8 cellular contexts compared by ENCODE assay signal in genomic region chr18:20971886-20972267, GRCh38.
DNase-seq lines count a peak whose midpoint lies in the region; ATAC-seq and TF ChIP-seq lines count a peak whose summit lies in the region.

No MANE protein-coding gene starts in this region.

- TF ChIP-seq CTCF in natural killer cell (IDR thresholded peaks at IDR 0.05) (peak; percentile 52), LNCAP (IDR thresholded peaks at IDR 0.05) (peak; percentile 47), astrocyte of the spinal cord (IDR thresholded peaks at IDR 0.05; ENCODE audit: low read depth, low read length) (peak; percentile 60)

- no peaks in the 10 kb centered on the region for H3K9me3 Mint-ChIP-seq in natural killer cell
- H3K9me3 Mint-ChIP-seq in natural killer cell treated with Interleukin-12 subunit alpha and Interleukin-12 subunit beta and Interleukin-15 and Interleukin-18, amount 100 ng/mL, for 72 hours, result no peaks in the 10 kb centered on the region

- intact Hi-C loops in natural killer cell (cut with micrococcal nuclease), result loop anchor here (5.0 kb wide), 1 partner anchor 205 kb away; no protein-coding TSS in a partner anchor

- H3K36me3 Mint-ChIP-seq in natural killer cell, result no peaks in the 10 kb centered on the region
- H3K36me3 Mint-ChIP-seq in natural killer cell treated with Interleukin-12 subunit alpha and Interleukin-12 subunit beta and Interleukin-15 and Interleukin-18, amount 100 ng/mL, for 72 hours, result peaks cover 19% of the 10 kb centered on the region

- peak overlapping the region in 1 of 2 donors; percentile 4 for H3K27ac Mint-ChIP-seq in natural killer cell
- no peak overlapping the region for H3K27ac Mint-ChIP-seq in natural killer cell treated with Interleukin-12 subunit alpha and Interleukin-12 subunit beta and Interleukin-15 and Interleukin-18, amount 100 ng/mL, for 72 hours

- no peaks in the 10 kb centered on the region for H3K27me3 Mint-ChIP-seq in natural killer cell (ENCODE audit: low read depth in 2 of 2)
- H3K27me3 Mint-ChIP-seq in natural killer cell treated with Interleukin-12 subunit alpha and Interleukin-12 subunit beta and Interleukin-15 and Interleukin-18, amount 100 ng/mL, for 72 hours, result no peaks in the 10 kb centered on the region

- H3K4me1 Mint-ChIP-seq in natural killer cell, result peaks cover 5 to 16% of the 10 kb centered on the region in 2 donors
- peaks cover 11 to 12% of the 10 kb centered on the region in 2 donors for H3K4me1 Mint-ChIP-seq in natural killer cell treated with Interleukin-12 subunit alpha and Interleukin-12 subunit beta and Interleukin-15 and Interleukin-18, amount 100 ng/mL, for 72 hours (ENCODE audit: low read depth in 2 of 2)

- peak; percentile 37 to 63 (median 63) for ATAC-seq in natural killer cell
- ATAC-seq in natural killer cell treated with Interleukin-12 subunit alpha and Interleukin-12 subunit beta and Interleukin-15 and Interleukin-18, amount 100 ng/mL, for 72 hours, result no peak
- no peak for ATAC-seq in HG03521 (IDR thresholded peaks at IDR 0.05; ENCODE audit: unreplicated experiment)

- H3K4me3 Mint-ChIP-seq in natural killer cell, result no peak overlapping the region
- H3K4me3 Mint-ChIP-seq in natural killer cell treated with Interleukin-12 subunit alpha and Interleukin-12 subunit beta and Interleukin-15 and Interleukin-18, amount 100 ng/mL, for 72 hours, result no peak overlapping the region

- DNase-seq in natural killer cell (no peak), astrocyte of the spinal cord (ENCODE audit: low read depth, low spot score) (peak; percentile 33), lung microvascular endothelial cell (ENCODE audit: low read depth in 2 of 2) (peak; percentile 47 to 53), ureter (ENCODE audit: low spot score) (no peak), putamen (ENCODE audit: low spot score) (no peak)
- DNase-seq in natural killer cell treated with Interleukin-12 subunit alpha and Interleukin-12 subunit beta and Interleukin-15 and Interleukin-18, amount 100 ng/mL, for 72 hours (ENCODE audit: low spot score), result no peak

- in situ Hi-C loops in astrocyte of the spinal cord (cut with HindIII; ENCODE audit: low sequenced_read_pairs), result no loop called here

- H3K4me3 ChIP-seq in astrocyte of the spinal cord (ENCODE audit: low read depth, low read length), result no peak overlapping the region

Comparison
In these comparisons a context has a peak if more than half of its experiments do, and no peak if none do; other contexts are left out.
1. ATAC-seq: peak in natural killer cell (3 of 3); none in natural killer cell treated with Interleukin-12 subunit alpha and Interleukin-12 subunit beta and Interleukin-15 and Interleukin-18, amount 100 ng/mL, for 72 hours (0 of 2) and HG03521 (single experiment).
2. DNase-seq: peak in astrocyte of the spinal cord (single experiment) and lung microvascular endothelial cell (2 of 2); none in natural killer cell (single experiment), natural killer cell treated with Interleukin-12 subunit alpha and Interleukin-12 subunit beta and Interleukin-15 and Interleukin-18, amount 100 ng/mL, for 72 hours (single experiment), ureter (single experiment) and putamen (single experiment).
3. Peak in every context shown above with its lines, with median percentiles within 50 percentile points of each other: CTCF ChIP-seq.